Comparison of ENCODE assay signal across 1 cellular context in genomic region chr5:79514391-79515105, GRCh38.
A peak's percentile ranks its signal among the peaks of the same experiment; 100 is the strongest.
TF ChIP-seq lines count a peak whose summit lies in the region.

No MANE protein-coding gene starts in this region.

TF ChIP-seq in HepG2, 621 proteins besides CTCF, POLR2A, EP300 and RAD21 (continued from another document and continues in another):
- TF ChIP-seq CREB3 (CRISPR knock-in tag; IDR thresholded peaks at IDR 0.05), result no peak
- TF ChIP-seq ZBTB39 (CRISPR knock-in tag; IDR thresholded peaks at IDR 0.05), result no peak; the same call in 1 of the 2 replicates
- TF ChIP-seq ZBTB38 (CRISPR knock-in tag; IDR thresholded peaks at IDR 0.05), result peak; percentile 80
- TF ChIP-seq ZNF460 (CRISPR knock-in tag; IDR thresholded peaks at IDR 0.05; ENCODE audit: borderline replicate concordance), result no peak
- peak; percentile 55; the same call in 1 of the 2 replicates for TF ChIP-seq THAP9 (CRISPR knock-in tag; IDR thresholded peaks at IDR 0.05; ENCODE audit: borderline replicate concordance)
- peak; percentile 94; the same call in 1 of the 2 replicates for TF ChIP-seq ZNF572 (CRISPR knock-in tag; IDR thresholded peaks at IDR 0.05)
- TF ChIP-seq ZNF160 (CRISPR knock-in tag; IDR thresholded peaks at IDR 0.05), result 0 out of 2 replicates have a peak, but pooled peaks have one; percentile 67
- peak; percentile 1; the same call in 1 of the 2 replicates for TF ChIP-seq ZNF709 (CRISPR knock-in tag; IDR thresholded peaks at IDR 0.05)
- TF ChIP-seq PRPF4 (IDR thresholded peaks at IDR 0.05; ENCODE audit: low read depth, low read length, poor library complexity, severe bottlenecking), result no peak
- TF ChIP-seq RERE (CRISPR knock-in tag; IDR thresholded peaks at IDR 0.05; ENCODE audit: low read depth), result no peak
- peak; percentile 74 for TF ChIP-seq CBX1 (IDR thresholded peaks at IDR 0.05; ENCODE audit: low read depth)
- peak; percentile 100 for TF ChIP-seq ZBTB21 (CRISPR knock-in tag; IDR thresholded peaks at IDR 0.05)
- no peak for TF ChIP-seq TMF1 (CRISPR knock-in tag; IDR thresholded peaks at IDR 0.05; ENCODE audit: low read depth)
- peak; percentile 100 for TF ChIP-seq ZNF263 (CRISPR knock-in tag; IDR thresholded peaks at IDR 0.05)
- no peak for TF ChIP-seq ZNF761 (CRISPR knock-in tag; conservative IDR thresholded peaks at IDR 0.05)
- TF ChIP-seq FOXP4 (CRISPR knock-in tag; IDR thresholded peaks at IDR 0.05), result peak; percentile 50; the same call in 1 of the 2 replicates
- TF ChIP-seq CEBPZ (IDR thresholded peaks at IDR 0.05; ENCODE audit: low read length), result no peak
- no peak for TF ChIP-seq ZMAT5 (CRISPR knock-in tag; IDR thresholded peaks at IDR 0.05; ENCODE audit: borderline replicate concordance, low read depth)
- TF ChIP-seq ZNF747 (CRISPR knock-in tag; IDR thresholded peaks at IDR 0.05; ENCODE audit: borderline replicate concordance), result no peak; the same call in 1 of the 2 replicates
- TF ChIP-seq RARA (CRISPR knock-in tag; IDR thresholded peaks at IDR 0.05), result peak; percentile 4; the same call in 1 of the 2 replicates
- TF ChIP-seq ZNF280D (CRISPR knock-in tag; IDR thresholded peaks at IDR 0.05), result peak; percentile 95
- TF ChIP-seq ATF6 (CRISPR knock-in tag; conservative IDR thresholded peaks at IDR 0.05), result no peak; the same call in 1 of the 2 replicates
- TF ChIP-seq MED13 (CRISPR knock-in tag; IDR thresholded peaks at IDR 0.05), result no peak
- peak; percentile 82 for TF ChIP-seq CBX5 (CRISPR knock-in tag; IDR thresholded peaks at IDR 0.05; ENCODE audit: borderline replicate concordance)
- TF ChIP-seq ZNF3 (CRISPR knock-in tag; IDR thresholded peaks at IDR 0.05), result no peak
- TF ChIP-seq ZNF225 (CRISPR knock-in tag; IDR thresholded peaks at IDR 0.05), result peak; percentile 29; the same call in 1 of the 2 replicates
- TF ChIP-seq SUZ12 (IDR thresholded peaks at IDR 0.05; ENCODE audit: low read depth, low read length), result no peak
- no peak for TF ChIP-seq MAF1 (CRISPR knock-in tag; IDR thresholded peaks at IDR 0.05; ENCODE audit: borderline replicate concordance)
- TF ChIP-seq ZSCAN5A (CRISPR knock-in tag; IDR thresholded peaks at IDR 0.05; ENCODE audit: borderline replicate concordance), result no peak
